ENCODE assay signal across 1 cellular context in the genomic region with DNA sequence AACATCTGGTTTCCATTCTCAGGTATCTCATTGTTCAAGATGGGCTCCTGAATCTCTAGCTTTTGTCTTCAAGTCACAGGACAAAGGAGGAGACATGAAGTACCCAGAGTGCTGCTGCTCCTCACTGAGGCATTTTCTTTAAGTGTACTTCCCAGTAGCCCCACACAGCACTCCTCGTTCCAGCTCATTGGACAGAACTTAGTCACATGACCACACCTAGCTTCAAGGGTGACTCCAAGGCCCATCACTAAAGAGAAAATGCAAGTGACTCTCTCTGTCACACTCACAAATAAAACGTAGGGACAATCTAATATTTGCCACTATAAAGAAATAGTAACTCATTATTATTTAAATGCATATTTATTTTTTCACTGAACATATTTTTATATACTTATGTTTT.
A peak's percentile ranks its signal among the peaks of the same experiment; 100 is the strongest.
TF ChIP-seq lines count a peak whose summit lies in the region.

No MANE protein-coding gene starts in this region.

TF ChIP-seq in K562, 482 proteins besides CTCF, POLR2A, EP300 and RAD21 (continued from another document):
- TF ChIP-seq TOE1 (IDR thresholded peaks at IDR 0.05; ENCODE audit: borderline replicate concordance) (0 out of 2 replicates have a peak, but pooled peaks have one; percentile 24), TOE1 (CRISPR knock-in tag; IDR thresholded peaks at IDR 0.05; ENCODE audit: borderline replicate concordance, low read depth) (no peak), HDAC1 (IDR thresholded peaks at IDR 0.05) (no peak)
TF ChIP-seq in K562: peak in this region for 3.
